Comparison of ENCODE assay signal across 15 cellular contexts in genomic region chr7:24192701-24193100, GRCh38.
DNase-seq lines count a peak whose midpoint lies in the region; ATAC-seq and TF ChIP-seq lines count a peak whose summit lies in the region.
"Had no signal": no experiment of that assay in that cellular context is flagged by ENCODE, and none has a peak within 500 bp of the region (broad histone marks: within the 10 kb centered on the region; RNA-seq: fewer than 3 reads in every experiment).

No MANE protein-coding gene starts in this region.

- H3K9me3 ChIP-seq in hepatocyte (ENCODE audit: low read depth) = no peaks in the 10 kb centered on the region
- H3K9me3 ChIP-seq in mucosa of descending colon = no peaks in the 10 kb centered on the region

- H2AFZ ChIP-seq in hepatocyte = no peak overlapping the region
- H2AFZ ChIP-seq: GM23338 had no signal

- H3K4me1 ChIP-seq in hepatocyte (ENCODE audit: insufficient read depth) = peaks cover 5% of the 10 kb centered on the region
- H3K4me1 ChIP-seq in mucosa of descending colon (ENCODE audit: low read depth) = no peaks in the 10 kb centered on the region

- intact Hi-C loops in mucosa of descending colon (cut with DNase I, micrococcal nuclease) = no loop called here

- H3K27ac ChIP-seq in hepatocyte = peak overlapping the region; percentile 72

- WGBS in hepatocyte (ENCODE audit: low lambda C conversion rate, missing lambda C conversion rate) = 65% methylated on average over 4 of the region's 4 CpGs

- no peaks in the 10 kb centered on the region for H3K36me3 ChIP-seq in hepatocyte (replicated peaks; ENCODE audit: insufficient read depth, low read depth)
- H3K36me3 ChIP-seq in mucosa of descending colon (ENCODE audit: low read depth) = no peaks in the 10 kb centered on the region

- H3K4me2 ChIP-seq in hepatocyte = no peak overlapping the region
- H3K4me2 ChIP-seq: GM23338 had no signal

- no peaks in the 10 kb centered on the region for H3K79me2 ChIP-seq in hepatocyte

- peak; percentile 88 for DNase-seq in DMS53 (lab: John Stamatoyannopoulos, UW)
- DNase-seq in HuH-7.5 (ENCODE audit: low spot score) = peak; percentile 12
- DNase-seq in hepatocyte (ENCODE audit: low spot score) = peak; percentile 33
- DNase-seq in mucosa of descending colon = no peak
- DNase-seq in T-helper 1 cell = no peak
- no peak for DNase-seq in NCI-H1092 treated with DMSO at 0.1 percent for 48 hours (lab: John Stamatoyannopoulos, UW)
- DNase-seq: C1 segment of cervical spinal cord; Calu3; CD4-positive, alpha-beta T cell; DMS 273 treated with DMSO at 0.1 percent for 48 hours; DMS79 treated with DMSO at 0.1 percent for 48 hours; HCEC 1CT; HFFc6 had no signal

- no peak for TF ChIP-seq CTCF in hepatocyte (IDR thresholded peaks at IDR 0.05; ENCODE audit: poor library complexity)
- no peak for TF ChIP-seq CTCF in mucosa of descending colon (IDR thresholded peaks at IDR 0.05)

- H3K4me3 ChIP-seq in hepatocyte = no peak overlapping the region
- H3K4me3 ChIP-seq in mucosa of descending colon = no peak overlapping the region
- H3K4me3 ChIP-seq: GM23338 had no signal

- no peaks in the 10 kb centered on the region for H3K9me2 ChIP-seq in hepatocyte (replicated peaks; ENCODE audit: insufficient read depth)

- H4K20me1 ChIP-seq in hepatocyte (ENCODE audit: insufficient read depth, poor library complexity, severe bottlenecking) = no peaks in the 10 kb centered on the region

- ATAC-seq in mucosa of descending colon (peak; percentile 25), GM18520 (IDR thresholded peaks at IDR 0.05; ENCODE audit: unreplicated experiment) (no peak)
- ATAC-seq: GM23338 had no signal

- no peaks in the 10 kb centered on the region for H3K27me3 ChIP-seq in hepatocyte

Comparison
In these comparisons a context has a peak if more than half of its experiments do, and no peak if none do; other contexts are left out.
1. DNase-seq: peak in DMS53 (single experiment), HuH-7.5 (single experiment) and hepatocyte (single experiment); none in mucosa of descending colon (0 of 3), T-helper 1 cell (0 of 5) and NCI-H1092 treated with DMSO at 0.1 percent for 48 hours (single experiment).